In genomic region chr14:73725116-73726024, GRCh38 we compare ENCODE assay signal across 8 cellular contexts. TPM values are rescaled to one million over a fixed set of nuclear protein-coding genes. Genes with fewer than 3 reads are reported as not detected.
DNase-seq lines count a peak whose midpoint lies in the region; ATAC-seq and TF ChIP-seq lines count a peak whose summit lies in the region.

No MANE protein-coding gene starts in this region.

- no peak for ATAC-seq in HG02870 (IDR thresholded peaks at IDR 0.05; ENCODE audit: unreplicated experiment)
- ATAC-seq in GM19324 (IDR thresholded peaks at IDR 0.05; ENCODE audit: low FRiP score, unreplicated experiment): no peak

- DNase-seq in GM03348 (ENCODE audit: low spot score): peak; percentile 41
- DNase-seq in SK-N-MC (ENCODE audit: low read depth, low spot score): no peak
- DNase-seq in fibroblast of lung (ENCODE audit: low read depth in 2 of 2): peak; percentile 26 to 81
- DNase-seq in stimulated activated CD4-positive, alpha-beta T cell treated with anti-CD3 and anti-CD28 coated beads, Interleukin-4, amount 100 ng/mL, for 24 hours: peak; percentile 28
- no peak for DNase-seq in T1000 (lab: John Stamatoyannopoulos, UW)
- DNase-seq in HuH-7 (ENCODE audit: low spot score): no peak

- H3K36me3 ChIP-seq in SK-N-MC (ENCODE audit: insufficient read depth, low read length) (peaks cover 75% of the 10 kb centered on the region), fibroblast of lung (ENCODE audit: control insufficient read depth, insufficient read depth, low read length) (peaks cover 40% of the 10 kb centered on the region)

- H3K27me3 ChIP-seq in fibroblast of lung (ENCODE audit: control insufficient read depth, insufficient read depth, low read length): no peaks in the 10 kb centered on the region

- H3K9me3 ChIP-seq in SK-N-MC (ENCODE audit: low read depth, low read length) (no peaks in the 10 kb centered on the region), fibroblast of lung (ENCODE audit: control insufficient read depth, insufficient read depth, low read depth, low read length) (no peaks in the 10 kb centered on the region)

- peaks cover 30% of the 10 kb centered on the region for H3K4me1 ChIP-seq in fibroblast of lung (ENCODE audit: control insufficient read depth, extremely low read depth, insufficient read depth, low read length)

- peak overlapping the region; percentile 92 for H3K27ac ChIP-seq in SK-N-MC
- peak overlapping the region; percentile 79 for H3K27ac ChIP-seq in fibroblast of lung (ENCODE audit: insufficient read depth, low read length)

- peaks cover 6% of the 10 kb centered on the region for H3K79me2 ChIP-seq in fibroblast of lung (ENCODE audit: control insufficient read depth, insufficient read depth, low read length)

- no peak overlapping the region for H3K4me3 ChIP-seq in SK-N-MC
- H3K4me3 ChIP-seq in fibroblast of lung (replicated peaks in 1 of 4; ENCODE audit: control extremely low read depth in 1 of 4, insufficient read depth in 1 of 4, low read depth in 3 of 4, low read length in 4 of 4): no peak overlapping the region

- H2AFZ ChIP-seq in fibroblast of lung (ENCODE audit: low read length): no peak overlapping the region

- TF ChIP-seq CTCF in fibroblast of lung (conservative IDR thresholded peaks at IDR 0.05 in 1 of 2, IDR thresholded peaks at IDR 0.05 in 1 of 2; ENCODE audit: low read depth in 1 of 2, low read length in 2 of 2): no peak

- H3K9ac ChIP-seq in SK-N-MC (ENCODE audit: insufficient read length) (no peak overlapping the region), fibroblast of lung (ENCODE audit: insufficient read depth, low read length) (no peak overlapping the region)

- H4K20me1 ChIP-seq in fibroblast of lung (ENCODE audit: control insufficient read depth, extremely low read depth, insufficient read depth, low read length): no peaks in the 10 kb centered on the region

- no peak overlapping the region for H3K4me2 ChIP-seq in fibroblast of lung (ENCODE audit: extremely low read depth, insufficient read depth, low read length)

RNA-seq across cellular contexts. Expression of gene PNMA1, which starts 11.2 kb away (rescaled TPM):
- total RNA-seq in fibroblast of lung: 11.6 and 19.5 TPM in 2 replicates
- 44.5 and 46.8 TPM in 2 replicates for polyA plus RNA-seq in fibroblast of lung
- polyA plus RNA-seq in fibroblast of lung (2012): 57.0 and 66.6 TPM in 2 replicates
- polyA minus RNA-seq in fibroblast of lung (ENCODE audit: low replicate concordance): 11.5 and 12.8 TPM in 2 replicates

Comparison
In these comparisons a context has a peak if more than half of its experiments do, and no peak if none do; other contexts are left out.
1. DNase-seq: peak in GM03348 (single experiment), fibroblast of lung (2 of 2) and stimulated activated CD4-positive, alpha-beta T cell treated with anti-CD3 and anti-CD28 coated beads, Interleukin-4, amount 100 ng/mL, for 24 hours (single experiment); none in SK-N-MC (single experiment), T1000 (single experiment) and HuH-7 (single experiment).